Comparison of ENCODE assay signal across 1 cellular context in genomic region chr16:11977206-11978041, GRCh38.
TF ChIP-seq lines count a peak whose summit lies in the region.

No MANE protein-coding gene starts in this region.

TF ChIP-seq in GM12878, 131 proteins besides CTCF, POLR2A, EP300 and RAD21:
- TF ChIP-seq EED (IDR thresholded peaks at IDR 0.05; ENCODE audit: low read depth), result peak; percentile 45; the same call in 1 of the 2 replicates
- no peak for TF ChIP-seq JUNB (IDR thresholded peaks at IDR 0.05)
- 0 out of 2 replicates have a peak, but pooled peaks have one; percentile 9 for TF ChIP-seq IKZF1 (conservative IDR thresholded peaks at IDR 0.05)
- TF ChIP-seq IKZF2 (IDR thresholded peaks at IDR 0.05), result 0 out of 4 replicates have a peak, but pooled peaks of 1 of the 2 experiments have one; percentile 10
- 0 out of 2 replicates have a peak, but pooled peaks have one; percentile 4 for TF ChIP-seq SPI1 (IDR thresholded peaks at IDR 0.05; ENCODE audit: borderline replicate concordance, insufficient read depth, low read depth, low read length)
TF ChIP-seq in GM12878: peak in this region for 4.
